ENCODE assay signal across 8 cellular contexts in genomic region chr5:81850932-81851331, GRCh38.
DNase-seq lines count a peak whose midpoint lies in the region; ATAC-seq, FAIRE-seq and TF ChIP-seq lines count a peak whose summit lies in the region.

No MANE protein-coding gene starts in this region.

- H3K27me3 ChIP-seq in ascending aorta: no peaks in the 10 kb centered on the region
- H3K27me3 ChIP-seq in HepG2 (ENCODE audit: control insufficient read depth in 1 of 2, insufficient read depth in 2 of 2, low read length in 2 of 2): peaks cover 3 to 15% of the 10 kb centered on the region in 2 experiments; a peak in 3 of 5 replicates
- no peaks in the 10 kb centered on the region for H3K27me3 ChIP-seq in thoracic aorta (replicated peaks; ENCODE audit: insufficient read depth)

- H2AFZ ChIP-seq in HepG2 (ENCODE audit: low read length): no peak overlapping the region

- H3K9me3 ChIP-seq in ascending aorta (no peaks in the 10 kb centered on the region), HepG2 (ENCODE audit: low read length) (no peaks in the 10 kb centered on the region), thoracic aorta (no peaks in the 10 kb centered on the region)

- peaks cover 0 to 34% of the 10 kb centered on the region in 2 donors for H3K4me1 ChIP-seq in ascending aorta
- 0 out of 2 replicates have a peak, but pooled peaks cover 8% of the 10 kb centered on the region for H3K4me1 ChIP-seq in HepG2 (ENCODE audit: insufficient read depth, low read length)
- H3K4me1 ChIP-seq in thoracic aorta (ENCODE audit: control insufficient read depth in 1 of 2, low read depth in 2 of 2): peaks cover 27 to 63% of the 10 kb centered on the region in 2 donors

- no peaks in the 10 kb centered on the region for H3K36me3 ChIP-seq in ascending aorta
- no peaks in the 10 kb centered on the region for H3K36me3 ChIP-seq in HepG2 (replicated peaks in 1 of 2; ENCODE audit: control insufficient read depth in 1 of 2, insufficient read depth in 2 of 2, low read length in 2 of 2)
- no peaks in the 10 kb centered on the region for H3K36me3 ChIP-seq in thoracic aorta

- peak overlapping the region; percentile 88 to 90 for H3K27ac ChIP-seq in ascending aorta
- no peak overlapping the region for H3K27ac ChIP-seq in HepG2 (ENCODE audit: extremely low read length, insufficient read depth, low read length)
- peak overlapping the region; percentile 84 to 87 for H3K27ac ChIP-seq in thoracic aorta

- in situ Hi-C loops in HepG2 (cut with HindIII; ENCODE audit: extremely low pct_ligation_motif_present, low pct_unique_long_range_greater_than_20kb): no loop called here
- in situ Hi-C loops in GM13976 (cut with MboI; ENCODE audit: low sequenced_read_pairs, unreplicated experiment): no loop called here

- no TSS peak for BruUV-seq in HepG2 (replicated peaks; lab: Mats Ljungman, UMichigan)

- FAIRE-seq in HepG2 (lab: Jason Lieb, UNC): no peak

- no peak for TF ChIP-seq RAD21 in HepG2 (CRISPR knock-in tag; IDR thresholded peaks at IDR 0.05)

- no peaks in the 10 kb centered on the region for H3K27me3 Mint-ChIP-seq in activated CD4-positive, alpha-beta T cell treated with anti-CD3 and anti-CD28 coated beads for 36 hours

- H3K4me3 ChIP-seq in ascending aorta (peak overlapping the region in 1 of 2 donors; percentile 73), HepG2 (replicated peaks in 1 of 3; ENCODE audit: insufficient read depth in 1 of 3, low read depth in 2 of 3, low read length in 3 of 3) (no peak overlapping the region), thoracic aorta (peak overlapping the region; percentile 72)

- no peaks in the 10 kb centered on the region for H4K20me1 ChIP-seq in HepG2 (ENCODE audit: insufficient read depth, low read length)

- H3K27ac Mint-ChIP-seq in activated CD4-positive, alpha-beta T cell treated with anti-CD3 and anti-CD28 coated beads for 36 hours: peak overlapping the region; percentile 94

- H3K9ac ChIP-seq in HepG2 (ENCODE audit: insufficient read depth, low read depth, low read length): no peak overlapping the region

- WGBS in HepG2 (ENCODE audit: low lambda C conversion rate): 0% methylated on average over 2 of the region's 2 CpGs

- H3K9me3 Mint-ChIP-seq in activated CD4-positive, alpha-beta T cell treated with anti-CD3 and anti-CD28 coated beads for 36 hours (ENCODE audit: low read depth): no peaks in the 10 kb centered on the region

- TF ChIP-seq EP300 in HepG2 (IDR thresholded peaks at IDR 0.05; ENCODE audit: low read depth in 2 of 2, low read length in 2 of 2): no peak
- no peak for TF ChIP-seq EP300 in HepG2 (CRISPR knock-in tag; IDR thresholded peaks at IDR 0.05; ENCODE audit: borderline replicate concordance)

- no peak overlapping the region for H3K4me2 ChIP-seq in HepG2 (ENCODE audit: low read depth, low read length)

- no peak for TF ChIP-seq CTCF in ascending aorta (IDR thresholded peaks at IDR 0.05)
- TF ChIP-seq CTCF in HepG2 (CRISPR knock-in tag; IDR thresholded peaks at IDR 0.05): no peak
- no peak for TF ChIP-seq CTCF in thoracic aorta (IDR thresholded peaks at IDR 0.05)
- no peak for TF ChIP-seq CTCF in GM13976 (IDR thresholded peaks at IDR 0.05; ENCODE audit: borderline replicate concordance, control extremely low read depth, extremely low read depth, insufficient read depth, missing control alignments)

- H3K4me3 Mint-ChIP-seq in activated CD4-positive, alpha-beta T cell treated with anti-CD3 and anti-CD28 coated beads for 36 hours: peak overlapping the region; percentile 78

- POLR2A ChIA-PET in activated CD4-positive, alpha-beta T cell treated with anti-CD3 and anti-CD28 coated beads for 36 hours (lab: Charles Lee): interaction anchor here (0.9 kb wide), 1 partner anchor 424 kb away, joined by 3 read pairs; no protein-coding TSS in a partner anchor
- POLR2A ChIA-PET in HepG2 (lab: Yijun Ruan, JAX): interaction anchor here (1.6 kb wide), 1 partner anchor 100 kb away, joined by 12 read pairs; the partner anchor contains the start of gene SSBP2

- intact Hi-C loops in activated CD4-positive, alpha-beta T cell treated with anti-CD3 and anti-CD28 coated beads for 36 hours (cut with DNase I, micrococcal nuclease): loop anchor here (1.0 to 10.0 kb wide), 10 partner anchors 72 to 549 kb away; partner anchors contain the start of genes ZCCHC9 (in 2 of the 2) and SSBP2 (in 1 of the 2)
- intact Hi-C loops in ascending aorta (cut with DNase I): loop anchor here (1.0 to 5.0 kb wide), 4 partner anchors 63 to 618 kb away; partner anchors contain the start of genes CKMT2 and SSBP2
- intact Hi-C loops in HepG2 (cut with micrococcal nuclease; ENCODE audit: unreplicated experiment): loop anchor here (1.0 to 5.0 kb wide), 2 partner anchors 100 to 316 kb away; partner anchors contain the start of gene SSBP2

- peaks cover 42% of the 10 kb centered on the region for H3K4me1 Mint-ChIP-seq in activated CD4-positive, alpha-beta T cell treated with anti-CD3 and anti-CD28 coated beads for 36 hours

- no peak for TF ChIP-seq POLR2A in HepG2 (IDR thresholded peaks at IDR 0.05; ENCODE audit: insufficient read depth in 1 of 2, low read depth in 2 of 2, low read length in 2 of 2)

- H3K36me3 Mint-ChIP-seq in activated CD4-positive, alpha-beta T cell treated with anti-CD3 and anti-CD28 coated beads for 36 hours (ENCODE audit: low read depth): no peaks in the 10 kb centered on the region

- CTCF ChIA-PET in activated CD4-positive, alpha-beta T cell treated with anti-CD3 and anti-CD28 coated beads for 36 hours (lab: Charles Lee): interaction anchor here (0.7 to 2.8 kb wide), 10 partner anchors 12 to 425 kb away, joined by 3 to 23 read pairs (median 4); partner anchors contain the start of gene SSBP2
- CTCF ChIA-PET in HepG2 (lab: Yijun Ruan, JAX; ENCODE audit: low intra/inter-chr PET ratio, low total read pairs): no interaction called here

- H3K79me2 ChIP-seq in HepG2 (ENCODE audit: insufficient read depth, low read length): no peaks in the 10 kb centered on the region

- ATAC-seq in activated CD4-positive, alpha-beta T cell treated with anti-CD3 and anti-CD28 coated beads for 36 hours: no peak
- peak; percentile 25 for ATAC-seq in HepG2
- no peak for ATAC-seq in thoracic aorta (ENCODE audit: insufficient number of reproducible peaks, low FRiP score, low read depth)
- no peak for ATAC-seq in HG03565 (IDR thresholded peaks at IDR 0.05; ENCODE audit: unreplicated experiment)

- DNase-seq in activated CD4-positive, alpha-beta T cell treated with anti-CD3 and anti-CD28 coated beads for 36 hours: no peak
- no peak for DNase-seq in activated CD4-positive, alpha-beta T cell treated with anti-CD3 and anti-CD28 coated beads, Interleukin-2, amount 50 U/mL, for 48 hours
- DNase-seq in ascending aorta (ENCODE audit: low spot score in 2 of 2): no peak
- DNase-seq in HepG2 (ENCODE audit: low spot score): no peak
- DNase-seq in thoracic aorta (ENCODE audit: low spot score): no peak
- DNase-seq in H4 (ENCODE audit: low spot score): no peak
- DNase-seq in GM13976 (ENCODE audit: low spot score): no peak

TF ChIP-seq in HepG2, 621 proteins besides CTCF, POLR2A, EP300 and RAD21 (continues in another document):
- TF ChIP-seq ETV5 (CRISPR knock-in tag; IDR thresholded peaks at IDR 0.05; ENCODE audit: borderline replicate concordance): no peak
- TF ChIP-seq MED8 (CRISPR knock-in tag; IDR thresholded peaks at IDR 0.05; ENCODE audit: insufficient replicate concordance): no peak
- TF ChIP-seq KDM5B (CRISPR knock-in tag; IDR thresholded peaks at IDR 0.05; ENCODE audit: borderline replicate concordance): no peak
- TF ChIP-seq SAFB2 (CRISPR knock-in tag; IDR thresholded peaks at IDR 0.05; ENCODE audit: borderline replicate concordance, low read depth): no peak
- TF ChIP-seq BHLHE40 (IDR thresholded peaks at IDR 0.05; ENCODE audit: low read length): no peak
- no peak for TF ChIP-seq ZNF724P (CRISPR knock-in tag; IDR thresholded peaks at IDR 0.05; ENCODE audit: borderline replicate concordance)
- no peak for TF ChIP-seq ZNF556 (CRISPR knock-in tag; IDR thresholded peaks at IDR 0.05; ENCODE audit: borderline replicate concordance)
- TF ChIP-seq MXD4 (CRISPR knock-in tag; IDR thresholded peaks at IDR 0.05): no peak
- TF ChIP-seq, protein P1, sequence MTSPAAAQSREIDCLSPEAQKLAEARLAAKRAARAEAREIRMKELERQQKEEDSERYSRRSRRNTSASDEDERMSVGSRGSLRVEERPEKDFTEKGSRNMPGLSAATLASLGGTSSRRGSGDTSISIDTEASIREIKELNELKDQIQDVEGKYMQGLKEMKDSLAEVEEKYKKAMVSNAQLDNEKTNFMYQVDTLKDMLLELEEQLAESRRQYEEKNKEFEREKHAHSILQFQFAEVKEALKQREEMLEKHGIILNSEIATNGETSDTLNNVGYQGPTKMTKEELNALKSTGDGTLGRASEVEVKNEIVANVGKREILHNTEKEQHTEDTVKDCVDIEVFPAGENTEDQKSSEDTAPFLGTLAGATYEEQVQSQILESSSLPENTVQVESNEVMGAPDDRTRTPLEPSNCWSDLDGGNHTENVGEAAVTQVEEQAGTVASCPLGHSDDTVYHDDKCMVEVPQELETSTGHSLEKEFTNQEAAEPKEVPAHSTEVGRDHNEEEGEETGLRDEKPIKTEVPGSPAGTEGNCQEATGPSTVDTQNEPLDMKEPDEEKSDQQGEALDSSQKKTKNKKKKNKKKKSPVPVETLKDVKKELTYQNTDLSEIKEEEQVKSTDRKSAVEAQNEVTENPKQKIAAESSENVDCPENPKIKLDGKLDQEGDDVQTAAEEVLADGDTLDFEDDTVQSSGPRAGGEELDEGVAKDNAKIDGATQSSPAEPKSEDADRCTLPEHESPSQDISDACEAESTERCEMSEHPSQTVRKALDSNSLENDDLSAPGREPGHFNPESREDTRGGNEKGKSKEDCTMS (CRISPR knock-in tag; conservative IDR thresholded peaks at IDR 0.05): no peak
- TF ChIP-seq SOX13 (IDR thresholded peaks at IDR 0.05): no peak
- no peak for TF ChIP-seq SOX13 (CRISPR knock-in tag; conservative IDR thresholded peaks at IDR 0.05 in 1 of 2, IDR thresholded peaks at IDR 0.05 in 1 of 2)
- TF ChIP-seq ZNF12 (CRISPR knock-in tag; IDR thresholded peaks at IDR 0.05): no peak
- no peak for TF ChIP-seq CBX2 (IDR thresholded peaks at IDR 0.05; ENCODE audit: low read depth, low read length)
- TF ChIP-seq CBX2 (CRISPR knock-in tag; IDR thresholded peaks at IDR 0.05; ENCODE audit: low read depth): no peak
- TF ChIP-seq, protein P2, sequence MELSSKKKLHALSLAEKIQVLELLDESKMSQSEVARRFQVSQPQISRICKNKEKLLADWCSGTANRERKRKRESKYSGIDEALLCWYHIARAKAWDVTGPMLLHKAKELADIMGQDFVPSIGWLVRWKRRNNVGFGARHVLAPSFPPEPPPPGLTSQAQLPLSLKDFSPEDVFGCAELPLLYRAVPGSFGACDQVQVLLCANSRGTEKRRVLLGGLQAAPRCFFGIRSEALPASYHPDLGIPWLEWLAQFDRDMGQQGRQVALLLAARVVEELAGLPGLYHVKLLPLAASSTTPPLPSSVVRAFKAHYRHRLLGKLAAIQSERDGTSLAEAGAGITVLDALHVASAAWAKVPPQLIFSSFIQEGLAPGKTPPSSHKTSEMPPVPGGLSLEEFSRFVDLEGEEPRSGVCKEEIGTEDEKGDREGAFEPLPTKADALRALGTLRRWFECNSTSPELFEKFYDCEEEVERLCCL (CRISPR knock-in tag; IDR thresholded peaks at IDR 0.05; ENCODE audit: borderline replicate concordance): no peak
- no peak for TF ChIP-seq ZNF264 (CRISPR knock-in tag; IDR thresholded peaks at IDR 0.05)
